Comparison of ENCODE assay signal across 11 cellular contexts in genomic region chr1:118918230-118918939, GRCh38.
A peak's percentile ranks its signal among the peaks of the same experiment; 100 is the strongest.
DNase-seq lines count a peak whose midpoint lies in the region; ATAC-seq and TF ChIP-seq lines count a peak whose summit lies in the region.
"Had no signal": no experiment of that assay in that cellular context is flagged by ENCODE, and none has a peak within 500 bp of the region (broad histone marks: within the 10 kb centered on the region; RNA-seq: fewer than 3 reads in every experiment).

No MANE protein-coding gene starts in this region.

- intact Hi-C loops in psoas muscle (cut with DNase I): no loop called here
- intact Hi-C loops in activated CD4-positive, alpha-beta memory T cell treated with anti-CD3 and anti-CD28 coated beads for 36 hours (cut with micrococcal nuclease): no loop called here

- no peak overlapping the region for H3K4me3 Mint-ChIP-seq in nephron progenitor cell
- no peak overlapping the region for H3K4me3 Mint-ChIP-seq in activated CD4-positive, alpha-beta memory T cell treated with anti-CD3 and anti-CD28 coated beads for 36 hours

- H3K9me2 ChIP-seq in SU-DHL-6 (replicated peaks; ENCODE audit: insufficient read depth, low read length): no peaks in the 10 kb centered on the region

- H3K79me2 ChIP-seq in SU-DHL-6 (ENCODE audit: insufficient read depth, low read length): no peaks in the 10 kb centered on the region

- H3K4me2 ChIP-seq in SU-DHL-6 (ENCODE audit: low read depth, low read length, poor library complexity, severe bottlenecking): peak overlapping the region; percentile 30
- H3K4me2 ChIP-seq: BLaER1 had no signal

- no peaks in the 10 kb centered on the region for H4K20me1 ChIP-seq in SU-DHL-6 (ENCODE audit: low read depth, low read length)
- H4K20me1 ChIP-seq: BLaER1 had no signal

- 83 to 86% (median 85%) methylated on average over 6 of the region's 6 CpGs for WGBS in psoas muscle, 3 donors

- no peaks in the 10 kb centered on the region for H3K4me1 ChIP-seq in psoas muscle
- H3K4me1 ChIP-seq: BLaER1 had no signal

- no peak for DNase-seq in G401 (ENCODE audit: low spot score)
- DNase-seq in nephron progenitor cell: no peak
- no peak for DNase-seq in psoas muscle
- no peak for DNase-seq in activated CD4-positive, alpha-beta memory T cell treated with anti-CD3 and anti-CD28 coated beads for 36 hours
- DNase-seq: activated CD8-positive, alpha-beta memory T cell treated with anti-CD3 and anti-CD28 coated beads for 24 hours; amygdala had no signal

- no peaks in the 10 kb centered on the region for H3K36me3 ChIP-seq in SU-DHL-6 (ENCODE audit: low read length)
- peaks cover 7 to 97% of the 10 kb centered on the region in 2 donors for H3K36me3 ChIP-seq in psoas muscle (ENCODE audit: insufficient read depth in 1 of 2, low read depth in 1 of 2)
- H3K36me3 ChIP-seq: BLaER1 had no signal

- H3K4me1 Mint-ChIP-seq in nephron progenitor cell: no peaks in the 10 kb centered on the region
- H3K4me1 Mint-ChIP-seq in activated CD4-positive, alpha-beta memory T cell treated with anti-CD3 and anti-CD28 coated beads for 36 hours (ENCODE audit: low read depth): no peaks in the 10 kb centered on the region

- peaks cover 6% of the 10 kb centered on the region for H3K27me3 Mint-ChIP-seq in nephron progenitor cell (ENCODE audit: low read depth, poor library complexity)
- H3K27me3 Mint-ChIP-seq in activated CD4-positive, alpha-beta memory T cell treated with anti-CD3 and anti-CD28 coated beads for 36 hours: no peaks in the 10 kb centered on the region

- no peak overlapping the region for H3K4me3 ChIP-seq in SU-DHL-6 (ENCODE audit: insufficient read depth, low read length, poor library complexity, severe bottlenecking)
- H3K4me3 ChIP-seq in psoas muscle: no peak overlapping the region
- H3K4me3 ChIP-seq: BLaER1 had no signal

- H3K9me3 ChIP-seq in SU-DHL-6 (ENCODE audit: insufficient read depth, low read length) (no peaks in the 10 kb centered on the region), psoas muscle (no peaks in the 10 kb centered on the region)
- H3K9me3 ChIP-seq: BLaER1 had no signal

- H3K27ac ChIP-seq in SU-DHL-6 (ENCODE audit: low read depth, low read length) (no peak overlapping the region), psoas muscle (no peak overlapping the region)
- H3K27ac ChIP-seq: BLaER1 had no signal

- H3K36me3 Mint-ChIP-seq in nephron progenitor cell (ENCODE audit: low read depth): no peaks in the 10 kb centered on the region
- H3K36me3 Mint-ChIP-seq in activated CD4-positive, alpha-beta memory T cell treated with anti-CD3 and anti-CD28 coated beads for 36 hours: no peaks in the 10 kb centered on the region

- no peak overlapping the region for H2AFZ ChIP-seq in SU-DHL-6 (ENCODE audit: low read depth, low read length, severe bottlenecking)

- no peaks in the 10 kb centered on the region for H3K27me3 ChIP-seq in SU-DHL-6 (ENCODE audit: low read length)
- no peaks in the 10 kb centered on the region for H3K27me3 ChIP-seq in psoas muscle (ENCODE audit: insufficient read depth in 3 of 3, low read length in 2 of 3)
- H3K27me3 ChIP-seq: BLaER1 had no signal

- ATAC-seq in GM18520 (IDR thresholded peaks at IDR 0.05; ENCODE audit: unreplicated experiment) (peak; percentile 34), GM21423 (IDR thresholded peaks at IDR 0.05; ENCODE audit: unreplicated experiment) (peak; percentile 65), HG03060 (IDR thresholded peaks at IDR 0.05; ENCODE audit: low read depth, unreplicated experiment) (peak; percentile 62), psoas muscle (no peak)

- no peak for TF ChIP-seq CTCF in SU-DHL-6 (IDR thresholded peaks at IDR 0.05; ENCODE audit: insufficient read depth, low read length, poor library complexity, severe bottlenecking)
- no peak for TF ChIP-seq CTCF in nephron progenitor cell (IDR thresholded peaks at IDR 0.05)
- no peak for TF ChIP-seq CTCF in psoas muscle (IDR thresholded peaks at IDR 0.05)

- no peak overlapping the region for H3K9ac ChIP-seq in SU-DHL-6 (ENCODE audit: low read length)
- H3K9ac ChIP-seq: BLaER1 had no signal

- no peaks in the 10 kb centered on the region for H3F3A ChIP-seq in SU-DHL-6 (ENCODE audit: insufficient read depth)

- in situ Hi-C loops in G401 (cut with HindIII; ENCODE audit: low sequenced_read_pairs): no loop called here

- POLR2A ChIA-PET in activated CD4-positive, alpha-beta memory T cell treated with anti-CD3 and anti-CD28 coated beads for 36 hours (lab: Charles Lee): no interaction called here

- no peak overlapping the region for H3K27ac Mint-ChIP-seq in nephron progenitor cell
- H3K27ac Mint-ChIP-seq in activated CD4-positive, alpha-beta memory T cell treated with anti-CD3 and anti-CD28 coated beads for 36 hours: no peak overlapping the region

- H3K9me3 Mint-ChIP-seq in nephron progenitor cell: no peaks in the 10 kb centered on the region
- no peaks in the 10 kb centered on the region for H3K9me3 Mint-ChIP-seq in activated CD4-positive, alpha-beta memory T cell treated with anti-CD3 and anti-CD28 coated beads for 36 hours

- CTCF ChIA-PET in activated CD4-positive, alpha-beta memory T cell treated with anti-CD3 and anti-CD28 coated beads for 36 hours (lab: Charles Lee): no interaction called here

Comparison
In these comparisons a context has a peak if more than half of its experiments do, and no peak if none do; other contexts are left out.
1. ATAC-seq: peak in GM18520 (single experiment), GM21423 (single experiment) and HG03060 (single experiment); none in psoas muscle (0 of 4).